ENCODE assay signal across 8 cellular contexts in genomic region chr10:115092555-115093285, GRCh38. TPM values are rescaled to one million over a fixed set of nuclear protein-coding genes. Genes with fewer than 3 reads are reported as not detected.
A peak's percentile ranks its signal among the peaks of the same experiment; 100 is the strongest.
DNase-seq lines count a peak whose midpoint lies in the region; ATAC-seq lines count a peak whose summit lies in the region.

No MANE protein-coding gene starts in this region.

- H3K4me1 Mint-ChIP-seq in activated T-helper 1 cell treated with anti-CD3 and anti-CD28 coated beads, Interleukin-12 subunit alpha, Interleukin-12 subunit beta, Interleukin-2, Interleukin-4 antibody, amounts not matched to agents 30 ng/mL and 10 ng/mL and 1 ng/mL, durations not matched to agents 14 hours and 24 hours and 36 hours (ENCODE audit: low read depth): no peaks in the 10 kb centered on the region

- H3K27me3 Mint-ChIP-seq in activated T-helper 1 cell treated with anti-CD3 and anti-CD28 coated beads, Interleukin-12 subunit alpha, Interleukin-12 subunit beta, Interleukin-2, Interleukin-4 antibody, amounts not matched to agents 30 ng/mL and 10 ng/mL and 1 ng/mL, durations not matched to agents 14 hours and 24 hours and 36 hours (ENCODE audit: insufficient read depth): peaks cover 59% of the 10 kb centered on the region

- intact Hi-C loops in activated T-helper 1 cell treated with anti-CD3 and anti-CD28 coated beads, Interleukin-12 subunit alpha, Interleukin-12 subunit beta, Interleukin-2, Interleukin-4 antibody, amounts not matched to agents 30 ng/mL and 10 ng/mL and 1 ng/mL, durations not matched to agents 14 hours and 24 hours and 36 hours (cut with micrococcal nuclease): loop anchor here (10.0 kb wide), 1 partner anchor 218 kb away; no protein-coding TSS in a partner anchor

- peak overlapping the region; percentile 79 for H3K4me3 Mint-ChIP-seq in activated T-helper 1 cell treated with anti-CD3 and anti-CD28 coated beads, Interleukin-12 subunit alpha, Interleukin-12 subunit beta, Interleukin-2, Interleukin-4 antibody, amounts not matched to agents 30 ng/mL and 10 ng/mL and 1 ng/mL, durations not matched to agents 14 hours and 24 hours and 36 hours

- ATAC-seq in activated CD4-positive, CD25-positive, alpha-beta regulatory T cell treated with anti-CD3 and anti-CD28 coated beads, Interleukin-2, amount 50 U/mL, for 24 hours: peak; percentile 31 to 70
- ATAC-seq in HG02588 (IDR thresholded peaks at IDR 0.05; ENCODE audit: unreplicated experiment): peak; percentile 83

- H3K27ac Mint-ChIP-seq in activated T-helper 1 cell treated with anti-CD3 and anti-CD28 coated beads, Interleukin-12 subunit alpha, Interleukin-12 subunit beta, Interleukin-2, Interleukin-4 antibody, amounts not matched to agents 30 ng/mL and 10 ng/mL and 1 ng/mL, durations not matched to agents 14 hours and 24 hours and 36 hours: no peak overlapping the region

- DNase-seq in activated CD4-positive, CD25-positive, alpha-beta regulatory T cell (lab: John Stamatoyannopoulos, UW): no peak
- DNase-seq in NCI-H1092 treated with DMSO at 0.1 percent for 48 hours (lab: John Stamatoyannopoulos, UW) (peak; percentile 63), foreskin melanocyte (peak; percentile 62), nucleus accumbens (lab: John Stamatoyannopoulos, UW) (peak in 37 of 56 donors; percentile 4 to 73 (median 48)), SHP77 treated with DMSO at 0.1 percent for 48 hours (lab: John Stamatoyannopoulos, UW) (no peak)
- peak; percentile 11 for DNase-seq in activated T-helper 1 cell treated with anti-CD3 and anti-CD28 coated beads, Interleukin-12 subunit alpha, Interleukin-12 subunit beta, Interleukin-2, Interleukin-4 antibody, amounts not matched to agents 30 ng/mL and 10 ng/mL and 1 ng/mL, durations not matched to agents 14 hours and 24 hours and 36 hours (ENCODE audit: low spot score)

- H3K36me3 Mint-ChIP-seq in activated T-helper 1 cell treated with anti-CD3 and anti-CD28 coated beads, Interleukin-12 subunit alpha, Interleukin-12 subunit beta, Interleukin-2, Interleukin-4 antibody, amounts not matched to agents 30 ng/mL and 10 ng/mL and 1 ng/mL, durations not matched to agents 14 hours and 24 hours and 36 hours (ENCODE audit: low read depth): no peaks in the 10 kb centered on the region

- no peaks in the 10 kb centered on the region for H3K9me3 Mint-ChIP-seq in activated T-helper 1 cell treated with anti-CD3 and anti-CD28 coated beads, Interleukin-12 subunit alpha, Interleukin-12 subunit beta, Interleukin-2, Interleukin-4 antibody, amounts not matched to agents 30 ng/mL and 10 ng/mL and 1 ng/mL, durations not matched to agents 14 hours and 24 hours and 36 hours

RNA-seq across cellular contexts. Expression of gene ATRNL1, which starts 0.4 kb away (rescaled TPM):
- not detected in 2 replicates for total RNA-seq in activated T-helper 1 cell treated with anti-CD3 and anti-CD28 coated beads, Interleukin-12 subunit alpha, Interleukin-12 subunit beta, Interleukin-2, Interleukin-4 antibody, amounts not matched to agents 30 ng/mL and 10 ng/mL and 1 ng/mL, durations not matched to agents 14 hours and 24 hours and 36 hours

Comparison
In these comparisons a context has a peak if more than half of its experiments do, and no peak if none do; other contexts are left out.
1. DNase-seq: peak in NCI-H1092 treated with DMSO at 0.1 percent for 48 hours (single experiment), activated T-helper 1 cell treated with anti-CD3 and anti-CD28 coated beads, Interleukin-12 subunit alpha, Interleukin-12 subunit beta, Interleukin-2, Interleukin-4 antibody, amounts not matched to agents 30 ng/mL and 10 ng/mL and 1 ng/mL, durations not matched to agents 14 hours and 24 hours and 36 hours (single experiment), foreskin melanocyte (single experiment) and nucleus accumbens (37 of 56); none in activated CD4-positive, CD25-positive, alpha-beta regulatory T cell (0 of 4) and SHP77 treated with DMSO at 0.1 percent for 48 hours (single experiment).